Comparison of ENCODE assay signal across 8 cellular contexts in genomic region chr4:173288698-173289350, GRCh38. TPM values are rescaled to one million over a fixed set of nuclear protein-coding genes. Genes with fewer than 3 reads are reported as not detected.
DNase-seq lines count a peak whose midpoint lies in the region; ATAC-seq and TF ChIP-seq lines count a peak whose summit lies in the region.

No MANE protein-coding gene starts in this region.

- no peaks in the 10 kb centered on the region for H3K27me3 ChIP-seq in DND-41 (ENCODE audit: insufficient read depth, low read length, poor library complexity)
- H3K27me3 ChIP-seq in left ventricle myocardium inferior (ENCODE audit: low read depth), result no peaks in the 10 kb centered on the region
- H3K27me3 ChIP-seq in psoas muscle (ENCODE audit: insufficient read depth in 3 of 3, low read length in 2 of 3), result no peaks in the 10 kb centered on the region

- 79 to 86% (median 84%) methylated on average over 3 of the region's 3 CpGs for WGBS in psoas muscle, 3 donors

- H3K36me3 ChIP-seq in DND-41 (ENCODE audit: insufficient read depth, low read length) (peaks cover 24% of the 10 kb centered on the region), left ventricle myocardium inferior (peaks cover 4% of the 10 kb centered on the region), psoas muscle (ENCODE audit: insufficient read depth in 1 of 2, low read depth in 1 of 2) (no peaks in the 10 kb centered on the region)

- H3K27ac ChIP-seq in DND-41 (ENCODE audit: low read length) (peak overlapping the region; percentile 48), left ventricle myocardium inferior (replicated peaks) (peak overlapping the region; percentile 4), psoas muscle (no peak overlapping the region)

- H3K4me2 ChIP-seq in DND-41 (ENCODE audit: insufficient read depth, low read length), result no peak overlapping the region

- peaks cover 87% of the 10 kb centered on the region for H3K79me2 ChIP-seq in DND-41 (ENCODE audit: insufficient read depth, low read length)

- H3K4me3 ChIP-seq in DND-41 (ENCODE audit: low read depth in 1 of 2, low read length in 2 of 2) (no peak overlapping the region), left ventricle myocardium inferior (peak overlapping the region; percentile 35), psoas muscle (no peak overlapping the region)

- no peak overlapping the region for H2AFZ ChIP-seq in DND-41 (ENCODE audit: low read depth, low read length)

- intact Hi-C loops in left ventricle myocardium inferior (cut with micrococcal nuclease), result no loop called here
- intact Hi-C loops in psoas muscle (cut with DNase I), result no loop called here

- H4K20me1 ChIP-seq in DND-41 (ENCODE audit: insufficient read depth, low read length), result peaks cover 16% of the 10 kb centered on the region; the same call in 1 of the 2 replicates

- H3K9ac ChIP-seq in DND-41 (ENCODE audit: low read depth, low read length), result no peak overlapping the region

- DNase-seq in DND-41 (no peak), NCI-H226 (peak; percentile 35), left ventricle myocardium inferior (no peak), activated gamma-delta T cell (lab: John Stamatoyannopoulos, UW) (no peak), nucleus accumbens (lab: John Stamatoyannopoulos, UW) (no peak), psoas muscle (no peak)

- no peaks in the 10 kb centered on the region for H3K4me1 ChIP-seq in DND-41 (ENCODE audit: insufficient read depth, low read length)
- peaks cover 6% of the 10 kb centered on the region for H3K4me1 ChIP-seq in left ventricle myocardium inferior
- no peaks in the 10 kb centered on the region for H3K4me1 ChIP-seq in psoas muscle

- peaks cover 13% of the 10 kb centered on the region for H3K9me3 ChIP-seq in DND-41 (ENCODE audit: insufficient read depth, low read length, severe bottlenecking)
- H3K9me3 ChIP-seq in left ventricle myocardium inferior (replicated peaks), result peaks cover 37% of the 10 kb centered on the region
- H3K9me3 ChIP-seq in psoas muscle, result peaks cover 23% of the 10 kb centered on the region

- ATAC-seq in DND-41 (ENCODE audit: insufficient read depth, low read depth) (peak; percentile 65; the same call in 2 of the 3 replicates), GM21390 (IDR thresholded peaks at IDR 0.05; ENCODE audit: unreplicated experiment) (peak; percentile 42), psoas muscle (no peak), GM19035 (IDR thresholded peaks at IDR 0.05; ENCODE audit: unreplicated experiment) (no peak)

- TF ChIP-seq CTCF in DND-41 (IDR thresholded peaks at IDR 0.05; ENCODE audit: borderline replicate concordance, extremely low read depth, low read length, poor library complexity, severe bottlenecking) (no peak), left ventricle myocardium inferior (IDR thresholded peaks at IDR 0.05; ENCODE audit: borderline replicate concordance) (no peak), psoas muscle (IDR thresholded peaks at IDR 0.05) (no peak)

RNA-seq across cellular contexts. Expression of gene HMGB2, which starts 45.3 kb away (rescaled TPM):
- total RNA-seq in left ventricle myocardium inferior (39.4 TPM), psoas muscle (10 to 100 TPM; 14.9 to 27.2 (median 19.6) TPM)
- polyA plus RNA-seq in psoas muscle, result 10 to 100 TPM; 12.3 to 30.2 (median 27.4) TPM

Comparison
In these comparisons a context has a peak if more than half of its experiments do, and no peak if none do; other contexts are left out.
1. ATAC-seq: peak in DND-41 (single experiment) and GM21390 (single experiment); none in psoas muscle (0 of 4) and GM19035 (single experiment).